Comparison of ENCODE assay signal across 25 cellular contexts in genomic region chr12:79000501-79000900, GRCh38.
"Had no signal": no experiment of that assay in that cellular context is flagged by ENCODE, and none has a peak within 500 bp of the region (broad histone marks: within the 10 kb centered on the region; RNA-seq: fewer than 3 reads in every experiment).

No MANE protein-coding gene starts in this region.

- DNase-seq: activated CD4-positive, alpha-beta memory T cell treated with anti-CD3 and anti-CD28 coated beads for 36 hours; activated CD4-positive, alpha-beta T cell treated with anti-CD3 and anti-CD28 coated beads, Interleukin-2, amount 10 ng/mL, durations not matched to agents 24 days and 14 days; activated CD8-positive, alpha-beta memory T cell treated with anti-CD3 and anti-CD28 coated beads, Interleukin-2, amount 50 U/mL, for 4 hours; activated effector memory CD4-positive, alpha-beta T cell treated with anti-CD3 and anti-CD28 coated beads, Interleukin-2, amount 50 U/mL, for 16 hours; activated naive CD4-positive, alpha-beta T cell treated with anti-CD3 and anti-CD28 coated beads for 36 hours; activated naive CD8-positive, alpha-beta T cell treated with anti-CD3 and anti-CD28 coated beads for 36 hours; activated T-cell treated with anti-CD3 and anti-CD28 coated beads, Interleukin-2, amount 50 U/mL, for 1 hour; adrenal gland; cortex of kidney; effector memory CD8-positive, alpha-beta T cell; erythroblast; heart left ventricle; hypothalamus; immature natural killer cell; naive thymus-derived CD4-positive, alpha-beta T cell; ovary; small intestine; stimulated activated CD4-positive, alpha-beta T cell treated with anti-CD3 and anti-CD28 coated beads, Interleukin-4, amount 100 ng/mL, for 24 hours; stimulated activated naive CD8-positive, alpha-beta T cell treated with anti-CD3 and anti-CD28 coated beads, Interleukin-15, amount 100 ng/mL, for 72 hours; T1000; thyroid gland; upper lobe of left lung; WERI-Rb-1 had no signal

- H3K27me3 ChIP-seq: adrenal gland, ascending aorta, heart left ventricle, ovary, thyroid gland, upper lobe of left lung, vagina had no signal

- H3K27ac ChIP-seq: adrenal gland, ascending aorta, heart left ventricle, ovary, thyroid gland, upper lobe of left lung, vagina, WERI-Rb-1 had no signal

- H3K36me3 ChIP-seq: adrenal gland, ascending aorta, heart left ventricle, ovary, thyroid gland, upper lobe of left lung, vagina, WERI-Rb-1 had no signal

- H3K9me3 ChIP-seq: adrenal gland, ascending aorta, heart left ventricle, ovary, thyroid gland, upper lobe of left lung, vagina had no signal

- H3K4me3 ChIP-seq: adrenal gland, ascending aorta, heart left ventricle, ovary, thyroid gland, upper lobe of left lung, vagina had no signal

- H3K4me1 ChIP-seq: adrenal gland, ascending aorta, heart left ventricle, thyroid gland, upper lobe of left lung, vagina had no signal
